In genomic region chr15:74620636-74621545, GRCh38 we compare ENCODE assay signal across 8 cellular contexts. TPM values are rescaled to one million over a fixed set of nuclear protein-coding genes. Genes with fewer than 3 reads are reported as not detected.
DNase-seq lines count a peak whose midpoint lies in the region; ATAC-seq, FAIRE-seq and TF ChIP-seq lines count a peak whose summit lies in the region.

No MANE protein-coding gene starts in this region.

- H3K4me3 ChIP-seq in SJCRH30 (no peak overlapping the region), parathyroid adenoma (ENCODE audit: low read depth, low read length) (no peak overlapping the region), upper lobe of right lung (no peak overlapping the region)

- no peak overlapping the region for H3K9ac ChIP-seq in parathyroid adenoma

- FAIRE-seq in frontal cortex (lab: Jason Lieb, UNC) = no peak

- peak; percentile 58 to 75 for DNase-seq in NCI-H2081 (lab: John Stamatoyannopoulos, UW)
- no peak for DNase-seq in NCI-H2081 treated with DMSO at 0.1 percent for 48 hours (lab: John Stamatoyannopoulos, UW)
- DNase-seq in HT1080 (ENCODE audit: low read depth) = peak; percentile 69
- DNase-seq in SJCRH30 = peak; percentile 38 to 61
- peak; percentile 49 for DNase-seq in activated gamma-delta T cell treated with anti-CD3 and anti-CD28 coated beads, Interleukin-2, amount 50 U/mL, for 16 hours (ENCODE audit: low read depth)
- DNase-seq in frontal cortex (ENCODE audit: low spot score in 2 of 2) = peak; percentile 65 to 86
- DNase-seq in upper lobe of right lung = peak; percentile 76

- H3K4me1 ChIP-seq in SJCRH30 (peaks cover 5% of the 10 kb centered on the region), parathyroid adenoma (peaks cover 12% of the 10 kb centered on the region), upper lobe of right lung (peaks cover 50% of the 10 kb centered on the region)

- H3K36me3 ChIP-seq in SJCRH30 (peaks cover 53% of the 10 kb centered on the region), parathyroid adenoma (ENCODE audit: control insufficient read depth, insufficient read depth, low read length) (no peaks in the 10 kb centered on the region), upper lobe of right lung (peaks cover 71% of the 10 kb centered on the region)

- H3K79me2 ChIP-seq in parathyroid adenoma = peaks cover 21% of the 10 kb centered on the region

- peak; percentile 75 for ATAC-seq in upper lobe of right lung

- TF ChIP-seq CTCF in parathyroid adenoma (IDR thresholded peaks at IDR 0.05) = peak; percentile 46
- peak; percentile 71 for TF ChIP-seq CTCF in upper lobe of right lung (IDR thresholded peaks at IDR 0.05)

- H3K27ac ChIP-seq in SJCRH30 = no peak overlapping the region
- H3K27ac ChIP-seq in parathyroid adenoma = no peak overlapping the region
- no peak overlapping the region for H3K27ac ChIP-seq in upper lobe of right lung

- intact Hi-C loops in upper lobe of right lung (cut with DNase I) = no loop called here

- no peak overlapping the region for H2AFZ ChIP-seq in parathyroid adenoma

- H3K27me3 ChIP-seq in SJCRH30 = no peaks in the 10 kb centered on the region
- no peaks in the 10 kb centered on the region for H3K27me3 ChIP-seq in parathyroid adenoma (ENCODE audit: control insufficient read depth, insufficient read depth, low read length)
- H3K27me3 ChIP-seq in upper lobe of right lung = no peaks in the 10 kb centered on the region

- no peak overlapping the region for H3K4me2 ChIP-seq in parathyroid adenoma (ENCODE audit: low read length)

- H3K9me3 ChIP-seq in SJCRH30 (replicated peaks) (no peaks in the 10 kb centered on the region), parathyroid adenoma (ENCODE audit: control insufficient read depth, low read length) (no peaks in the 10 kb centered on the region), upper lobe of right lung (no peaks in the 10 kb centered on the region)

RNA-seq across cellular contexts. Expression of gene CLK3, which starts 5.3 kb away (rescaled TPM):
- 84.0 and 110 TPM in 2 replicates for total RNA-seq in HT1080 (2014; rRNA removed; shearing (Covaris generic))
- 73.7 and 82.2 TPM in 2 replicates for polyA plus RNA-seq in HT1080 (2015; cell fraction: cytosol; rRNA removed)
- 162 and 169 TPM in 2 replicates for polyA plus RNA-seq in HT1080 (2015; cell fraction: nucleus; rRNA removed)
- 42.3 and 44.4 TPM in 2 replicates for total RNA-seq in SJCRH30 (2014; rRNA removed; shearing (Covaris generic))
- total RNA-seq in frontal cortex = 26.5 TPM
- 72.9 TPM for total RNA-seq in upper lobe of right lung
